1 cellular context compared by ENCODE assay signal in the genomic region with DNA sequence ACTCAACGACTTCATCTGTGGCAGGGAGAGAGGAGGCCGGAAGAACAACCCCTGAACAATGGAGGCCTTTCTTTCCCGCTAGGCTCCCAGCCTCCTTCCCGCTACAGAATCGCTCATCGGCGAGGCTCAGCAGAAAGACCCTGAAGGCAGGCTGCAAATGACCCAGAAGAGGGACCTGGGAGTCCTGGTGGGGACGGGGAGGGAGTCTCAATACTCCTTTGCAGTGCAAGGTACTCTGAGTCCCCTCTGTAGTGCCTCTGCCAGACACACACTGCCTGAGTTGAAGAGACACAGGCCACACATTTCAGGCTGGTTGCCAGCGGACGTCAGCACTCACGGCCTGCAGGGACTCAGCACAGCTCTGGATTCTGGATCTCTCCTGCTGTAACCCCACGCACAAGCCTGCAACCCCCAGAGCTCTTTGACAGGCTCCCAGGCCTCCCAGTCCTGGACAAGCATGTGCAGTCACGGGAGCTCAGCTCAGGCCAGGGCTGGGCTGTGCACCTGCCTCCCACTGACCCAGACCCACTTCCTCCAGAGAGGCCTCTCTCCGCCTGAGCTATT.
A peak's percentile ranks its signal among the peaks of the same experiment; 100 is the strongest.
TF ChIP-seq lines count a peak whose summit lies in the region.

No MANE protein-coding gene starts in this region.

TF ChIP-seq in HepG2, 621 proteins besides CTCF, POLR2A, EP300 and RAD21 (continued from another document and continues in another):
- TF ChIP-seq, protein P1, sequence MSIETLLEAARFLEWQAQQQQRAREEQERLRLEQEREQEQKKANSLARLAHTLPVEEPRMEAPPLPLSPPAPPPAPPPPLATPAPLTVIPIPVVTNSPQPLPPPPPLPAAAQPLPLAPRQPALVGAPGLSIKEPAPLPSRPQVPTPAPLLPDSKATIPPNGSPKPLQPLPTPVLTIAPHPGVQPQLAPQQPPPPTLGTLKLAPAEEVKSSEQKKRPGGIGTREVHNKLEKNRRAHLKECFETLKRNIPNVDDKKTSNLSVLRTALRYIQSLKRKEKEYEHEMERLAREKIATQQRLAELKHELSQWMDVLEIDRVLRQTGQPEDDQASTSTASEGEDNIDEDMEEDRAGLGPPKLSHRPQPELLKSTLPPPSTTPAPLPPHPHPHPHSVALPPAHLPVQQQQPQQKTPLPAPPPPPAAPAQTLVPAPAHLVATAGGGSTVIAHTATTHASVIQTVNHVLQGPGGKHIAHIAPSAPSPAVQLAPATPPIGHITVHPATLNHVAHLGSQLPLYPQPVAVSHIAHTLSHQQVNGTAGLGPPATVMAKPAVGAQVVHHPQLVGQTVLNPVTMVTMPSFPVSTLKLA (IDR thresholded peaks at IDR 0.05) = no peak
- TF ChIP-seq FOXA3 (CRISPR knock-in tag; IDR thresholded peaks at IDR 0.05) (no peak), ELF1 (CRISPR knock-in tag; IDR thresholded peaks at IDR 0.05) (no peak), ZNF263 (CRISPR knock-in tag; IDR thresholded peaks at IDR 0.05) (no peak), ZC3H4 (CRISPR knock-in tag; IDR thresholded peaks at IDR 0.05; ENCODE audit: borderline replicate concordance) (no peak), FOSL2 (CRISPR knock-in tag; IDR thresholded peaks at IDR 0.05) (no peak), ZMYM3 (CRISPR knock-in tag; IDR thresholded peaks at IDR 0.05) (no peak), ESRRA (CRISPR knock-in tag; IDR thresholded peaks at IDR 0.05; ENCODE audit: low read depth) (no peak), KMT2A (CRISPR knock-in tag; IDR thresholded peaks at IDR 0.05) (no peak), HNRNPK (IDR thresholded peaks at IDR 0.05; ENCODE audit: low read depth, low read length, poor library complexity, severe bottlenecking) (no peak), ZNF572 (CRISPR knock-in tag; IDR thresholded peaks at IDR 0.05) (no peak), NCOA2 (CRISPR knock-in tag; IDR thresholded peaks at IDR 0.05) (no peak), ZNF431 (CRISPR knock-in tag; IDR thresholded peaks at IDR 0.05; ENCODE audit: borderline replicate concordance, low read depth) (no peak), FOXP1 (IDR thresholded peaks at IDR 0.05) (no peak), FOXP1 (CRISPR knock-in tag; IDR thresholded peaks at IDR 0.05) (no peak), ZSCAN31 (CRISPR knock-in tag; IDR thresholded peaks at IDR 0.05; ENCODE audit: low read depth) (no peak), SNAPC2 (CRISPR knock-in tag; IDR thresholded peaks at IDR 0.05) (no peak), ZSCAN22 (CRISPR knock-in tag; IDR thresholded peaks at IDR 0.05) (no peak), ZNF430 (CRISPR knock-in tag; IDR thresholded peaks at IDR 0.05) (no peak), ZNF30 (CRISPR knock-in tag; IDR thresholded peaks at IDR 0.05) (no peak), ZNF432 (CRISPR knock-in tag; IDR thresholded peaks at IDR 0.05; ENCODE audit: borderline replicate concordance) (no peak)
- TF ChIP-seq, protein P2, sequence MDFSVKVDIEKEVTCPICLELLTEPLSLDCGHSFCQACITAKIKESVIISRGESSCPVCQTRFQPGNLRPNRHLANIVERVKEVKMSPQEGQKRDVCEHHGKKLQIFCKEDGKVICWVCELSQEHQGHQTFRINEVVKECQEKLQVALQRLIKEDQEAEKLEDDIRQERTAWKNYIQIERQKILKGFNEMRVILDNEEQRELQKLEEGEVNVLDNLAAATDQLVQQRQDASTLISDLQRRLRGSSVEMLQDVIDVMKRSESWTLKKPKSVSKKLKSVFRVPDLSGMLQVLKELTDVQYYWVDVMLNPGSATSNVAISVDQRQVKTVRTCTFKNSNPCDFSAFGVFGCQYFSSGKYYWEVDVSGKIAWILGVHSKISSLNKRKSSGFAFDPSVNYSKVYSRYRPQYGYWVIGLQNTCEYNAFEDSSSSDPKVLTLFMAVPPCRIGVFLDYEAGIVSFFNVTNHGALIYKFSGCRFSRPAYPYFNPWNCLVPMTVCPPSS (IDR thresholded peaks at IDR 0.05) = no peak
- TF ChIP-seq, protein P3, sequence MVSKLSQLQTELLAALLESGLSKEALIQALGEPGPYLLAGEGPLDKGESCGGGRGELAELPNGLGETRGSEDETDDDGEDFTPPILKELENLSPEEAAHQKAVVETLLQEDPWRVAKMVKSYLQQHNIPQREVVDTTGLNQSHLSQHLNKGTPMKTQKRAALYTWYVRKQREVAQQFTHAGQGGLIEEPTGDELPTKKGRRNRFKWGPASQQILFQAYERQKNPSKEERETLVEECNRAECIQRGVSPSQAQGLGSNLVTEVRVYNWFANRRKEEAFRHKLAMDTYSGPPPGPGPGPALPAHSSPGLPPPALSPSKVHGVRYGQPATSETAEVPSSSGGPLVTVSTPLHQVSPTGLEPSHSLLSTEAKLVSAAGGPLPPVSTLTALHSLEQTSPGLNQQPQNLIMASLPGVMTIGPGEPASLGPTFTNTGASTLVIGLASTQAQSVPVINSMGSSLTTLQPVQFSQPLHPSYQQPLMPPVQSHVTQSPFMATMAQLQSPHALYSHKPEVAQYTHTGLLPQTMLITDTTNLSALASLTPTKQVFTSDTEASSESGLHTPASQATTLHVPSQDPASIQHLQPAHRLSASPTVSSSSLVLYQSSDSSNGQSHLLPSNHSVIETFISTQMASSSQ (IDR thresholded peaks at IDR 0.05; ENCODE audit: low read depth) = no peak
- TF ChIP-seq, protein P3 (CRISPR knock-in tag; IDR thresholded peaks at IDR 0.05; ENCODE audit: borderline replicate concordance) = no peak
- TF ChIP-seq, protein P4, sequence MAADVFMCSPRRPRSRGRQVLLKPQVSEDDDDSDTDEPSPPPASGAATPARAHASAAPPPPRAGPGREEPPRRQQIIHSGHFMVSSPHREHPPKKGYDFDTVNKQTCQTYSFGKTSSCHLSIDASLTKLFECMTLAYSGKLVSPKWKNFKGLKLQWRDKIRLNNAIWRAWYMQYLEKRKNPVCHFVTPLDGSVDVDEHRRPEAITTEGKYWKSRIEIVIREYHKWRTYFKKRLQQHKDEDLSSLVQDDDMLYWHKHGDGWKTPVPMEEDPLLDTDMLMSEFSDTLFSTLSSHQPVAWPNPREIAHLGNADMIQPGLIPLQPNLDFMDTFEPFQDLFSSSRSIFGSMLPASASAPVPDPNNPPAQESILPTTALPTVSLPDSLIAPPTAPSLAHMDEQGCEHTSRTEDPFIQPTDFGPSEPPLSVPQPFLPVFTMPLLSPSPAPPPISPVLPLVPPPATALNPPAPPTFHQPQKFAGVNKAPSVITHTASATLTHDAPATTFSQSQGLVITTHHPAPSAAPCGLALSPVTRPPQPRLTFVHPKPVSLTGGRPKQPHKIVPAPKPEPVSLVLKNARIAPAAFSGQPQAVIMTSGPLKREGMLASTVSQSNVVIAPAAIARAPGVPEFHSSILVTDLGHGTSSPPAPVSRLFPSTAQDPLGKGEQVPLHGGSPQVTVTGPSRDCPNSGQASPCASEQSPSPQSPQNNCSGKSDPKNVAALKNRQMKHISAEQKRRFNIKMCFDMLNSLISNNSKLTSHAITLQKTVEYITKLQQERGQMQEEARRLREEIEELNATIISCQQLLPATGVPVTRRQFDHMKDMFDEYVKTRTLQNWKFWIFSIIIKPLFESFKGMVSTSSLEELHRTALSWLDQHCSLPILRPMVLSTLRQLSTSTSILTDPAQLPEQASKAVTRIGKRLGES (CRISPR knock-in tag; IDR thresholded peaks at IDR 0.05; ENCODE audit: borderline replicate concordance) = no peak
- TF ChIP-seq, protein P5, sequence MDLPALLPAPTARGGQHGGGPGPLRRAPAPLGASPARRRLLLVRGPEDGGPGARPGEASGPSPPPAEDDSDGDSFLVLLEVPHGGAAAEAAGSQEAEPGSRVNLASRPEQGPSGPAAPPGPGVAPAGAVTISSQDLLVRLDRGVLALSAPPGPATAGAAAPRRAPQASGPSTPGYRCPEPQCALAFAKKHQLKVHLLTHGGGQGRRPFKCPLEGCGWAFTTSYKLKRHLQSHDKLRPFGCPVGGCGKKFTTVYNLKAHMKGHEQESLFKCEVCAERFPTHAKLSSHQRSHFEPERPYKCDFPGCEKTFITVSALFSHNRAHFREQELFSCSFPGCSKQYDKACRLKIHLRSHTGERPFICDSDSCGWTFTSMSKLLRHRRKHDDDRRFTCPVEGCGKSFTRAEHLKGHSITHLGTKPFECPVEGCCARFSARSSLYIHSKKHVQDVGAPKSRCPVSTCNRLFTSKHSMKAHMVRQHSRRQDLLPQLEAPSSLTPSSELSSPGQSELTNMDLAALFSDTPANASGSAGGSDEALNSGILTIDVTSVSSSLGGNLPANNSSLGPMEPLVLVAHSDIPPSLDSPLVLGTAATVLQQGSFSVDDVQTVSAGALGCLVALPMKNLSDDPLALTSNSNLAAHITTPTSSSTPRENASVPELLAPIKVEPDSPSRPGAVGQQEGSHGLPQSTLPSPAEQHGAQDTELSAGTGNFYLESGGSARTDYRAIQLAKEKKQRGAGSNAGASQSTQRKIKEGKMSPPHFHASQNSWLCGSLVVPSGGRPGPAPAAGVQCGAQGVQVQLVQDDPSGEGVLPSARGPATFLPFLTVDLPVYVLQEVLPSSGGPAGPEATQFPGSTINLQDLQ (CRISPR knock-in tag; IDR thresholded peaks at IDR 0.05) = no peak
- TF ChIP-seq, protein P6, sequence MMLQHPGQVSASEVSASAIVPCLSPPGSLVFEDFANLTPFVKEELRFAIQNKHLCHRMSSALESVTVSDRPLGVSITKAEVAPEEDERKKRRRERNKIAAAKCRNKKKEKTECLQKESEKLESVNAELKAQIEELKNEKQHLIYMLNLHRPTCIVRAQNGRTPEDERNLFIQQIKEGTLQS (CRISPR knock-in tag; IDR thresholded peaks at IDR 0.05) = no peak
- TF ChIP-seq, protein P7, sequence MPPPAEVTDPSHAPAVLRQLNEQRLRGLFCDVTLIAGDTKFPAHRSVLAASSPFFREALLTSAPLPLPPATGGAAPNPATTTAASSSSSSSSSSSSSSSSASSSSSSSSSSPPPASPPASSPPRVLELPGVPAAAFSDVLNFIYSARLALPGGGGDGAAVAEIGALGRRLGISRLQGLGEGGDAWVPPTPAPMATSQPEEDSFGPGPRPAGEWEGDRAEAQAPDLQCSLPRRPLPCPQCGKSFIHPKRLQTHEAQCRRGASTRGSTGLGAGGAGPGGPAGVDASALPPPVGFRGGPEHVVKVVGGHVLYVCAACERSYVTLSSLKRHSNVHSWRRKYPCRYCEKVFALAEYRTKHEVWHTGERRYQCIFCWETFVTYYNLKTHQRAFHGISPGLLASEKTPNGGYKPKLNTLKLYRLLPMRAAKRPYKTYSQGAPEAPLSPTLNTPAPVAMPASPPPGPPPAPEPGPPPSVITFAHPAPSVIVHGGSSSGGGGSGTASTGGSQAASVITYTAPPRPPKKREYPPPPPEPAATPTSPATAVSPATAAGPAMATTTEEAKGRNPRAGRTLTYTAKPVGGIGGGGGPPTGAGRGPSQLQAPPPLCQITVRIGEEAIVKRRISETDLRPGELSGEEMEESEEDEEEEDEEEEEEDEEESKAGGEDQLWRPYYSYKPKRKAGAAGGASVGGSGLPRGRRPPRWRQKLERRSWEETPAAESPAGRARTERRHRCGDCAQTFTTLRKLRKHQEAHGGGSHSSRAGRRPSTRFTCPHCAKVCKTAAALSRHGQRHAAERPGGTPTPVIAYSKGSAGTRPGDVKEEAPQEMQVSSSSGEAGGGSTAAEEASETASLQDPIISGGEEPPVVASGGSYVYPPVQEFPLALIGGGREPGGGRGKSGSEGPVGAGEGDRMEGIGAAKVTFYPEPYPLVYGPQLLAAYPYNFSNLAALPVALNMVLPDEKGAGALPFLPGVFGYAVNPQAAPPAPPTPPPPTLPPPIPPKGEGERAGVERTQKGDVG (CRISPR knock-in tag; IDR thresholded peaks at IDR 0.05; ENCODE audit: borderline replicate concordance) = no peak
- TF ChIP-seq, protein P8, sequence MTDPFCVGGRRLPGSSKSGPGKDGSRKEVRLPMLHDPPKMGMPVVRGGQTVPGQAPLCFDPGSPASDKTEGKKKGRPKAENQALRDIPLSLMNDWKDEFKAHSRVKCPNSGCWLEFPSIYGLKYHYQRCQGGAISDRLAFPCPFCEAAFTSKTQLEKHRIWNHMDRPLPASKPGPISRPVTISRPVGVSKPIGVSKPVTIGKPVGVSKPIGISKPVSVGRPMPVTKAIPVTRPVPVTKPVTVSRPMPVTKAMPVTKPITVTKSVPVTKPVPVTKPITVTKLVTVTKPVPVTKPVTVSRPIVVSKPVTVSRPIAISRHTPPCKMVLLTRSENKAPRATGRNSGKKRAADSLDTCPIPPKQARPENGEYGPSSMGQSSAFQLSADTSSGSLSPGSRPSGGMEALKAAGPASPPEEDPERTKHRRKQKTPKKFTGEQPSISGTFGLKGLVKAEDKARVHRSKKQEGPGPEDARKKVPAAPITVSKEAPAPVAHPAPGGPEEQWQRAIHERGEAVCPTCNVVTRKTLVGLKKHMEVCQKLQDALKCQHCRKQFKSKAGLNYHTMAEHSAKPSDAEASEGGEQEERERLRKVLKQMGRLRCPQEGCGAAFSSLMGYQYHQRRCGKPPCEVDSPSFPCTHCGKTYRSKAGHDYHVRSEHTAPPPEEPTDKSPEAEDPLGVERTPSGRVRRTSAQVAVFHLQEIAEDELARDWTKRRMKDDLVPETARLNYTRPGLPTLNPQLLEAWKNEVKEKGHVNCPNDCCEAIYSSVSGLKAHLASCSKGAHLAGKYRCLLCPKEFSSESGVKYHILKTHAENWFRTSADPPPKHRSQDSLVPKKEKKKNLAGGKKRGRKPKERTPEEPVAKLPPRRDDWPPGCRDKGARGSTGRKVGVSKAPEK (CRISPR knock-in tag; IDR thresholded peaks at IDR 0.05; ENCODE audit: borderline replicate concordance) = no peak
- TF ChIP-seq, protein P9, sequence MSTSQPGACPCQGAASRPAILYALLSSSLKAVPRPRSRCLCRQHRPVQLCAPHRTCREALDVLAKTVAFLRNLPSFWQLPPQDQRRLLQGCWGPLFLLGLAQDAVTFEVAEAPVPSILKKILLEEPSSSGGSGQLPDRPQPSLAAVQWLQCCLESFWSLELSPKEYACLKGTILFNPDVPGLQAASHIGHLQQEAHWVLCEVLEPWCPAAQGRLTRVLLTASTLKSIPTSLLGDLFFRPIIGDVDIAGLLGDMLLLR (CRISPR knock-in tag; IDR thresholded peaks at IDR 0.05) = 0 out of 2 replicates have a peak, but pooled peaks have one; percentile 45
- TF ChIP-seq, protein P10, sequence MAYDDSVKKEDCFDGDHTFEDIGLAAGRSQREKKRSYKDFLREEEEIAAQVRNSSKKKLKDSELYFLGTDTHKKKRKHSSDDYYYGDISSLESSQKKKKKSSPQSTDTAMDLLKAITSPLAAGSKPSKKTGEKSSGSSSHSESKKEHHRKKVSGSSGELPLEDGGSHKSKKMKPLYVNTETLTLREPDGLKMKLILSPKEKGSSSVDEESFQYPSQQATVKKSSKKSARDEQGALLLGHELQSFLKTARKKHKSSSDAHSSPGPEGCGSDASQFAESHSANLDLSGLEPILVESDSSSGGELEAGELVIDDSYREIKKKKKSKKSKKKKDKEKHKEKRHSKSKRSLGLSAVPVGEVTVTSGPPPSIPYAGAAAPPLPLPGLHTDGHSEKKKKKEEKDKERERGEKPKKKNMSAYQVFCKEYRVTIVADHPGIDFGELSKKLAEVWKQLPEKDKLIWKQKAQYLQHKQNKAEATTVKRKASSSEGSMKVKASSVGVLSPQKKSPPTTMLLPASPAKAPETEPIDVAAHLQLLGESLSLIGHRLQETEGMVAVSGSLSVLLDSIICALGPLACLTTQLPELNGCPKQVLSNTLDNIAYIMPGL (CRISPR knock-in tag; IDR thresholded peaks at IDR 0.05; ENCODE audit: borderline replicate concordance in 1 of 2, low read depth in 1 of 2) = 0 out of 4 replicates have a peak, but pooled peaks of 1 of the 2 experiments have one; percentile 24
